Comparison of ENCODE assay signal across 8 cellular contexts in the genomic region with DNA sequence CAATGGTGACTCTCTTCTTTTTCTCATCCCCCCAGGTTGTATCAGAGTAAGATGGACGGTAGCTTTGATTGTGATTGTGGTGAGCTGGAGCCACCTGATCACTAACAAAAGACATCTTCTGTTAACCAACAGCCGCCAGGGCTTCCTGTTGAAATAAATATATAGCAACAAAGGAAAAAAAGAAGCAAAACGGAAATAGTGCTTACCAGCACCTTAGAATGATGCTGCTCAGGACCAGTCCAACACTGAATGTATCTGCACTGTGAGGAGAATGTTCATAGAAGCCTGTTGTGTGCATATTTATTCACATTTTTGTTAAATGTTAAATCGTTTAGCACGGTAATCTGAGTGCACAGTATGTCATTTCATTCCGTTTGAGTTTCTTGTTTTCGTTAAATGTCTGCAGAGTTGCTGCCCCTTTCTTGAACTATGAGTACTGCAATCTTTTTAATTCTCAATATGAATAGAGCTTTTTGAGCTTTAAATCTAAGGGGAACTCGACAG. TPM values are rescaled to one million over a fixed set of nuclear protein-coding genes. Genes with fewer than 3 reads are reported as not detected.
DNase-seq lines count a peak whose midpoint lies in the region; ATAC-seq and TF ChIP-seq lines count a peak whose summit lies in the region.
"Not testable (repeated sequence)": the region's sequence is repeated elsewhere in the genome, so short reads cannot be mapped to it uniquely, and the experiment has no call there.

No MANE protein-coding gene starts in this region.

- not testable (repeated sequence) for ATAC-seq in RWPE2 (ENCODE audit: low read depth)
- ATAC-seq in effector memory CD8-positive, alpha-beta T cell (replicated peaks): peak; percentile 91
- ATAC-seq in natural killer cell: peak; percentile 71 to 84 (median 82)

- H3K36me3 Mint-ChIP-seq in IgD-negative memory B cell, natural killer cell: not testable (repeated sequence)
- H3K36me3 Mint-ChIP-seq in activated CD4-positive, alpha-beta T cell treated with anti-CD3 and anti-CD28 coated beads, Interleukin-2, amount 10 ng/mL, durations not matched to agents 7 days and 5 days (ENCODE audit: low read depth): peaks cover 46% of the 10 kb centered on the region
- H3K36me3 Mint-ChIP-seq in activated naive CD4-positive, alpha-beta T cell treated with anti-CD3 and anti-CD28 coated beads, Interleukin-2, amount 10 ng/mL, durations not matched to agents 7 days and 5 days: peaks cover 38% of the 10 kb centered on the region
- H3K36me3 Mint-ChIP-seq in effector memory CD8-positive, alpha-beta T cell (ENCODE audit: insufficient read depth): peaks cover 28% of the 10 kb centered on the region

- 5% methylated on average over 8 of the region's 8 CpGs for WGBS in thymus

- not testable (repeated sequence) for H3K9me3 Mint-ChIP-seq in IgD-negative memory B cell; activated CD4-positive, alpha-beta T cell treated with anti-CD3 and anti-CD28 coated beads, Interleukin-2, amount 10 ng/mL, durations not matched to agents 7 days and 5 days; activated naive CD4-positive, alpha-beta T cell treated with anti-CD3 and anti-CD28 coated beads, Interleukin-2, amount 10 ng/mL, durations not matched to agents 7 days and 5 days; effector memory CD8-positive, alpha-beta T cell; natural killer cell

- not testable (repeated sequence) for H3K36me3 ChIP-seq in GM06990 (ENCODE audit: control insufficient read depth, insufficient read depth, low read length); thymus (ENCODE audit: control insufficient read depth, insufficient read depth)
- H3K36me3 ChIP-seq in RWPE2 (ENCODE audit: low read depth): peaks cover 96% of the 10 kb centered on the region

- DNase-seq in GM06990 (ENCODE audit: extremely low read depth, insufficient read length); RWPE2 (ENCODE audit: low spot score); natural killer cell: not testable (repeated sequence)
- peak; percentile 72 for DNase-seq in activated CD4-positive, alpha-beta T cell treated with anti-CD3 and anti-CD28 coated beads, Interleukin-2, amount 10 ng/mL, durations not matched to agents 7 days and 5 days
- peak; percentile 69 for DNase-seq in activated naive CD4-positive, alpha-beta T cell treated with anti-CD3 and anti-CD28 coated beads, Interleukin-2, amount 10 ng/mL, durations not matched to agents 7 days and 5 days
- peak; percentile 38 to 48 (median 40) for DNase-seq in effector memory CD8-positive, alpha-beta T cell

- intact Hi-C loops in natural killer cell (cut with micrococcal nuclease): not testable (repeated sequence)

- H3K27me3 Mint-ChIP-seq in IgD-negative memory B cell; activated CD4-positive, alpha-beta T cell treated with anti-CD3 and anti-CD28 coated beads, Interleukin-2, amount 10 ng/mL, durations not matched to agents 7 days and 5 days; activated naive CD4-positive, alpha-beta T cell treated with anti-CD3 and anti-CD28 coated beads, Interleukin-2, amount 10 ng/mL, durations not matched to agents 7 days and 5 days; effector memory CD8-positive, alpha-beta T cell; natural killer cell (ENCODE audit: low read depth in 2 of 2): not testable (repeated sequence)

- not testable (repeated sequence) for H3K27me3 ChIP-seq in GM06990 (replicated peaks; ENCODE audit: control insufficient read depth, insufficient read depth, low read length); RWPE2 (ENCODE audit: insufficient read depth, poor library complexity, severe bottlenecking); thymus (ENCODE audit: control insufficient read depth, insufficient read depth)

- H3K27ac ChIP-seq in RWPE2 (ENCODE audit: poor library complexity, severe bottlenecking): not testable (repeated sequence)
- H3K27ac ChIP-seq in thymus (ENCODE audit: low read depth): peak overlapping the region; percentile 69

- peak overlapping the region; percentile 33 to 94 (median 86) for H3K27ac Mint-ChIP-seq in IgD-negative memory B cell
- peak overlapping the region; percentile 94 for H3K27ac Mint-ChIP-seq in activated CD4-positive, alpha-beta T cell treated with anti-CD3 and anti-CD28 coated beads, Interleukin-2, amount 10 ng/mL, durations not matched to agents 7 days and 5 days
- peak overlapping the region; percentile 97 for H3K27ac Mint-ChIP-seq in activated naive CD4-positive, alpha-beta T cell treated with anti-CD3 and anti-CD28 coated beads, Interleukin-2, amount 10 ng/mL, durations not matched to agents 7 days and 5 days
- peak overlapping the region; percentile 81 to 84 for H3K27ac Mint-ChIP-seq in effector memory CD8-positive, alpha-beta T cell
- peak overlapping the region; percentile 85 to 88 for H3K27ac Mint-ChIP-seq in natural killer cell

- TF ChIP-seq CTCF in GM06990 (IDR thresholded peaks at IDR 0.05; ENCODE audit: insufficient read depth, low read length, poor library complexity, severe bottlenecking): peak; percentile 7
- TF ChIP-seq CTCF in RWPE2 (IDR thresholded peaks at IDR 0.05; ENCODE audit: poor library complexity, severe bottlenecking): peak; percentile 7
- peak; percentile 59 for TF ChIP-seq CTCF in natural killer cell (IDR thresholded peaks at IDR 0.05)

- H3K4me1 ChIP-seq in RWPE2 (ENCODE audit: insufficient read depth, poor library complexity, severe bottlenecking): peaks cover 27% of the 10 kb centered on the region
- H3K4me1 ChIP-seq in thymus (ENCODE audit: control insufficient read depth, insufficient read depth, low read length): not testable (repeated sequence)

- CTCF ChIA-PET in activated CD4-positive, alpha-beta T cell treated with anti-CD3 and anti-CD28 coated beads, Interleukin-2, amount 10 ng/mL, durations not matched to agents 7 days and 5 days (lab: Charles Lee): interaction anchor here (0.9 to 1.4 kb wide), 8 partner anchors 9 to 33 kb away, joined by 3 to 8 read pairs (median 4); no protein-coding TSS in a partner anchor
- CTCF ChIA-PET in activated naive CD4-positive, alpha-beta T cell treated with anti-CD3 and anti-CD28 coated beads, Interleukin-2, amount 10 ng/mL, durations not matched to agents 7 days and 5 days (lab: Charles Lee): interaction anchor here (0.6 to 1.4 kb wide), 12 partner anchors 10 to 1580 kb away, joined by 3 to 10 read pairs (median 4); no protein-coding TSS in a partner anchor

- H3K9me3 ChIP-seq in RWPE2 (ENCODE audit: severe bottlenecking); thymus (ENCODE audit: control insufficient read depth): not testable (repeated sequence)

- not testable (repeated sequence) for H3K4me3 ChIP-seq in GM06990 (replicated peaks; ENCODE audit: low read depth, low read length); RWPE2 (ENCODE audit: severe bottlenecking)
- H3K4me3 ChIP-seq in thymus (ENCODE audit: low read length): peak overlapping the region; percentile 27

- POLR2A ChIA-PET in activated CD4-positive, alpha-beta T cell treated with anti-CD3 and anti-CD28 coated beads, Interleukin-2, amount 10 ng/mL, durations not matched to agents 7 days and 5 days (lab: Charles Lee): not testable (repeated sequence)

- peaks cover 18 to 38% (median 32%) of the 10 kb centered on the region in 3 donors for H3K4me1 Mint-ChIP-seq in IgD-negative memory B cell
- H3K4me1 Mint-ChIP-seq in activated CD4-positive, alpha-beta T cell treated with anti-CD3 and anti-CD28 coated beads, Interleukin-2, amount 10 ng/mL, durations not matched to agents 7 days and 5 days: peaks cover 43% of the 10 kb centered on the region
- H3K4me1 Mint-ChIP-seq in activated naive CD4-positive, alpha-beta T cell treated with anti-CD3 and anti-CD28 coated beads, Interleukin-2, amount 10 ng/mL, durations not matched to agents 7 days and 5 days: peaks cover 40% of the 10 kb centered on the region
- peaks cover 17 to 38% of the 10 kb centered on the region in 2 donors for H3K4me1 Mint-ChIP-seq in effector memory CD8-positive, alpha-beta T cell (ENCODE audit: low read depth in 2 of 2)
- H3K4me1 Mint-ChIP-seq in natural killer cell: peaks cover 25 to 26% of the 10 kb centered on the region in 2 donors

- H3K4me3 Mint-ChIP-seq in IgD-negative memory B cell (peak overlapping the region; percentile 43 to 90 (median 74)), natural killer cell (peak overlapping the region; percentile 73)
- H3K4me3 Mint-ChIP-seq in activated CD4-positive, alpha-beta T cell treated with anti-CD3 and anti-CD28 coated beads, Interleukin-2, amount 10 ng/mL, durations not matched to agents 7 days and 5 days: peak overlapping the region; percentile 58
- H3K4me3 Mint-ChIP-seq in activated naive CD4-positive, alpha-beta T cell treated with anti-CD3 and anti-CD28 coated beads, Interleukin-2, amount 10 ng/mL, durations not matched to agents 7 days and 5 days: peak overlapping the region; percentile 52
- peak overlapping the region; percentile 54 to 70 for H3K4me3 Mint-ChIP-seq in effector memory CD8-positive, alpha-beta T cell

RNA-seq across cellular contexts. Expression of a gene that starts 26.8 kb away (rescaled TPM):
- polyA plus RNA-seq in IgD-negative memory B cell: 5.8 TPM
- 10 to 100 TPM; 23.4 to 25.4 TPM for total RNA-seq in activated CD4-positive, alpha-beta T cell treated with anti-CD3 and anti-CD28 coated beads, Interleukin-2, amount 10 ng/mL, durations not matched to agents 7 days and 5 days
- 10 to 100 TPM; 33.0 to 36.2 (median 33.1) TPM for total RNA-seq in natural killer cell
- 16.4 TPM for polyA plus RNA-seq in thymus

Comparison
In these comparisons a context has a peak if more than half of its experiments do, and no peak if none do; other contexts are left out.
1. CTCF ChIP-seq: peak in every context shown above with its lines; median percentile 59 in natural killer cell; 7 in GM06990; 7 in RWPE2.